Comparison of ENCODE assay signal across 18 cellular contexts in the genomic region with DNA sequence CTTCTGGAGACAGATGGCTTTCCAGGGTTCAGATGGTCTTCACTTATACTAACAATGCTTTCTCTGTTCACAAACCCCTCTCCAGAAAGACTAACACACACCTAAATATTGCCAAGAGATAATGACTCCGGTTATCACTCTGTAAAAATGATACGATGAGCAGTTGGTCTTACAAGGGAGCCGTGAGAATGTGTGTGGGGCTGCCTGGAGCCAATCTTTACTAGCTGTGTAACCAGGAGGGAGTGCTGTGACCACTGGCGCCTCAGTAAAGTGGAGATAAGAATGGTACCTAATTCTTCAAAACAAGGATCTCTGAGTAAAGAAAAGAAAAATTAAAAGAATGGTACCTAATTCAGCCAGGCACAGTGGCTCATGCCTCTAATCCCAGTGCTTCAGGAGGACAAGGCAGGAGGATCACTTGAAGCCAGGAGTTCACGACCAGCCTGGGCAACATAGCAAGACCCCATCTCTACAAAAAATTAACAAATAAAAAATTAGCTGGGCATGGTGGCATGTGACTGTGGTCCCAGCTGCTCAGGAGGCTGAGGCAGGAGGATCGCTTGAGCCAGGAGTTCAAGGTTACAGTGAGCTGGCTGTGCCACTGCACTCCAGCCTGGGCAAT. TPM values are rescaled to one million over a fixed set of nuclear protein-coding genes. Genes with fewer than 3 reads are reported as not detected.
A peak's percentile ranks its signal among the peaks of the same experiment; 100 is the strongest.
DNase-seq lines count a peak whose midpoint lies in the region; ATAC-seq and TF ChIP-seq lines count a peak whose summit lies in the region.
"Had no signal": no experiment of that assay in that cellular context is flagged by ENCODE, and none has a peak within 500 bp of the region (broad histone marks: within the 10 kb centered on the region; RNA-seq: fewer than 3 reads in every experiment).

No MANE protein-coding gene starts in this region.

- peaks cover 25 to 100% (median 86%) of the 10 kb centered on the region in 9 donors for H3K4me1 ChIP-seq in heart right ventricle
- peaks cover 0 to 100% (median 69%) of the 10 kb centered on the region in 3 donors for H3K4me1 ChIP-seq in gastroesophageal sphincter
- H3K4me1 ChIP-seq in prostate gland (replicated peaks) = no peaks in the 10 kb centered on the region
- H3K4me1 ChIP-seq in uterus = peaks cover 18 to 25% of the 10 kb centered on the region in 2 donors

- no peak for ATAC-seq in heart right ventricle
- ATAC-seq in left cardiac atrium = no peak
- ATAC-seq in gastroesophageal sphincter = no peak
- ATAC-seq: activated CD8-positive, alpha-beta T cell treated with anti-CD3 and anti-CD28 coated beads, Interleukin-2, amount 10 ng/mL, durations not matched to agents 7 days and 5 days; activated T-helper 17 cell treated with anti-CD3 and anti-CD28 coated beads, Interleukin-2, amount 50 U/mL, for 72 hours; stimulated activated naive CD8-positive, alpha-beta T cell treated with anti-CD3 and anti-CD28 coated beads, Interleukin-15, Interleukin-2, amounts not matched to agents 100 U/mL and 50 U/mL, for 24 hours had no signal

- intact Hi-C loops in heart right ventricle (cut with DNase I) = no loop called here
- intact Hi-C loops in left cardiac atrium (cut with DNase I) = no loop called here
- intact Hi-C loops in prostate gland (cut with DNase I) = no loop called here
- intact Hi-C loops in uterus (cut with DNase I; ENCODE audit: low total_unique reads) = loop anchor here (5.0 kb wide), 1 partner anchor 37 kb away; no protein-coding TSS in a partner anchor

- H3K4me3 ChIP-seq in heart right ventricle = peak overlapping the region in 1 of 10 donors; percentile 5
- H3K4me3 ChIP-seq in gastroesophageal sphincter = peak overlapping the region in 1 of 2 donors; percentile 74
- H3K4me3 ChIP-seq in prostate gland = no peak overlapping the region
- H3K4me3 ChIP-seq in uterus = no peak overlapping the region
- H3K4me3 ChIP-seq: dorsolateral prefrontal cortex had no signal

- no peak for DNase-seq in heart right ventricle
- DNase-seq in left cardiac atrium = no peak
- no peak for DNase-seq in prostate gland (ENCODE audit: low spot score)
- DNase-seq in uterus = peak in 1 of 2 donors; percentile 36
- DNase-seq in CD1c-positive myeloid dendritic cell (ENCODE audit: extremely low spot score) = no peak
- no peak for DNase-seq in anterior cingulate cortex (lab: John Stamatoyannopoulos, UW)
- DNase-seq in SHP77 (lab: John Stamatoyannopoulos, UW) = no peak
- DNase-seq: ACHN; activated CD8-positive, alpha-beta T cell treated with anti-CD3 and anti-CD28 coated beads, Interleukin-2, amount 10 ng/mL, durations not matched to agents 7 days and 5 days; dorsolateral prefrontal cortex; NCI-H187 treated with DMSO at 0.1 percent for 48 hours; NCI-H510A treated with DMSO at 0.1 percent for 48 hours; stimulated activated naive CD8-positive, alpha-beta T cell treated with anti-CD3 and anti-CD28 coated beads, Interleukin-15, Interleukin-2, amounts not matched to agents 100 U/mL and 50 U/mL, for 24 hours had no signal

- no peaks in the 10 kb centered on the region for H3K27me3 ChIP-seq in heart right ventricle
- no peaks in the 10 kb centered on the region for H3K27me3 ChIP-seq in gastroesophageal sphincter
- H3K27me3 ChIP-seq in prostate gland (replicated peaks; ENCODE audit: insufficient read depth) = no peaks in the 10 kb centered on the region
- no peaks in the 10 kb centered on the region for H3K27me3 ChIP-seq in uterus
- H3K27me3 ChIP-seq: dorsolateral prefrontal cortex, neutrophil had no signal

- 54 to 58% methylated on average over 6 of the region's 6 CpGs for WGBS in heart right ventricle, 2 donors
- WGBS in gastroesophageal sphincter (ENCODE audit: low coverage in 1 of 2), 2 donors = 12% methylated on average over 5 to 6 of the region's 6 CpGs
- 41% methylated on average over 6 of the region's 6 CpGs for WGBS in prostate gland

- TF ChIP-seq EP300 in gastroesophageal sphincter (IDR thresholded peaks at IDR 0.05) = no peak

- TF ChIP-seq CTCF in heart right ventricle (IDR thresholded peaks at IDR 0.05) (peak in 1 of 9 donors; percentile 4), gastroesophageal sphincter (IDR thresholded peaks at IDR 0.05) (no peak), prostate gland (IDR thresholded peaks at IDR 0.05) (no peak), uterus (IDR thresholded peaks at IDR 0.05) (no peak)

- H3K9me3 ChIP-seq in heart right ventricle = no peaks in the 10 kb centered on the region
- H3K9me3 ChIP-seq in gastroesophageal sphincter = no peaks in the 10 kb centered on the region
- H3K9me3 ChIP-seq in prostate gland = no peaks in the 10 kb centered on the region
- H3K9me3 ChIP-seq in uterus = no peaks in the 10 kb centered on the region
- H3K9me3 ChIP-seq: neutrophil had no signal

- H3K27ac ChIP-seq in heart right ventricle = peak overlapping the region; percentile 81 to 99 (median 90)
- peak overlapping the region; percentile 93 to 100 (median 95) for H3K27ac ChIP-seq in gastroesophageal sphincter
- peak overlapping the region; percentile 18 to 42 for H3K27ac ChIP-seq in prostate gland
- peak overlapping the region; percentile 99 for H3K27ac ChIP-seq in uterus
- H3K27ac ChIP-seq: neutrophil had no signal

- peaks cover 0 to 20% (median 0%) of the 10 kb centered on the region in 9 donors for H3K36me3 ChIP-seq in heart right ventricle
- H3K36me3 ChIP-seq in gastroesophageal sphincter = peaks cover 0 to 100% of the 10 kb centered on the region in 2 donors
- H3K36me3 ChIP-seq in prostate gland = peaks cover 0 to 3% of the 10 kb centered on the region in 2 donors
- no peaks in the 10 kb centered on the region for H3K36me3 ChIP-seq in uterus
- H3K36me3 ChIP-seq: neutrophil had no signal

- TF ChIP-seq POLR2A in gastroesophageal sphincter (IDR thresholded peaks at IDR 0.05) (no peak), prostate gland (IDR thresholded peaks at IDR 0.05) (no peak), uterus (IDR thresholded peaks at IDR 0.05) (no peak)

RNA-seq across cellular contexts. Expression of a gene that starts 39.9 kb away (rescaled TPM):
- total RNA-seq in heart right ventricle = under 1 TPM in 2 of 10 donors, not detected in 8; 0.44 to 0.83 TPM
- under 1 TPM in 1 of 2 donors, not detected in 1; 0.57 TPM for polyA plus RNA-seq in heart right ventricle
- under 1 TPM; 0.44 to 0.89 TPM for total RNA-seq in left cardiac atrium
- total RNA-seq in gastroesophageal sphincter = 1 to 10 TPM; 2.3 to 7.2 (median 4.0) TPM
- total RNA-seq in prostate gland = 1 to 10 TPM in 1 of 2 donors, not detected in 1; 9.3 TPM
- 1 to 10 TPM in 2 of 4 donors, not detected in 2; 1.6 to 2.3 TPM for total RNA-seq in uterus
- total RNA-seq: activated CD8-positive, alpha-beta T cell treated with anti-CD3 and anti-CD28 coated beads, Interleukin-2, amount 10 ng/mL, durations not matched to agents 7 days and 5 days; activated T-helper 17 cell treated with anti-CD3 and anti-CD28 coated beads, Interleukin-2, amount 50 U/mL, for 72 hours; liver; OCI-LY7 had no signal
- polyA plus RNA-seq: liver had no signal

Comparison
In these comparisons a context has a peak if more than half of its experiments do, and no peak if none do; other contexts are left out.
1. H3K27ac ChIP-seq: peak in every context shown above with its lines; median percentile 99 in uterus; 95 in gastroesophageal sphincter; 90 in heart right ventricle; 30 in prostate gland.